In genomic region chr18:79257480-79257879, GRCh38 we compare ENCODE assay signal across 18 cellular contexts.
"Had no signal": no experiment of that assay in that cellular context is flagged by ENCODE, and none has a peak within 500 bp of the region (broad histone marks: within the 10 kb centered on the region; RNA-seq: fewer than 3 reads in every experiment).

No MANE protein-coding gene starts in this region.

- H3K9me3 ChIP-seq: body of pancreas, gastrocnemius medialis, left ventricle myocardium inferior, sigmoid colon, spleen, thoracic aorta had no signal

- H3K4me3 ChIP-seq: body of pancreas, gastrocnemius medialis, left ventricle myocardium inferior, sigmoid colon, spleen, thoracic aorta had no signal

- H3K36me3 ChIP-seq: gastrocnemius medialis, thoracic aorta had no signal

- FAIRE-seq: TTC549 had no signal

- H3K27ac ChIP-seq: body of pancreas, epithelial cell of prostate, gastrocnemius medialis, left ventricle myocardium inferior, sigmoid colon, spleen, thoracic aorta had no signal

- DNase-seq: activated B cell treated with CpG ODN at 0.5 μM for 24 hours; activated CD8-positive, alpha-beta memory T cell treated with anti-CD3 and anti-CD28 coated beads, Interleukin-2, amount 50 U/mL, for 4 hours; activated CD8-positive, alpha-beta T cell treated with anti-CD3 and anti-CD28 coated beads, Interleukin-2, amount 10 ng/mL, durations not matched to agents 7 days and 5 days; activated gamma-delta T cell; activated T-cell treated with anti-CD3 and anti-CD28 coated beads, Interleukin-2, amount 50 U/mL, for 48 hours; amniotic stem cell; body of pancreas; gastrocnemius medialis; islet precursor cell; left ventricle myocardium inferior; mesenchymal stem cell; natural killer cell; sigmoid colon; spleen; SW 1271 had no signal

- H3K4me1 ChIP-seq: body of pancreas, gastrocnemius medialis, left ventricle myocardium inferior had no signal

- H3K27me3 ChIP-seq: body of pancreas, gastrocnemius medialis, sigmoid colon, spleen had no signal
